ENCODE assay signal across 6 cellular contexts in the genomic region with DNA sequence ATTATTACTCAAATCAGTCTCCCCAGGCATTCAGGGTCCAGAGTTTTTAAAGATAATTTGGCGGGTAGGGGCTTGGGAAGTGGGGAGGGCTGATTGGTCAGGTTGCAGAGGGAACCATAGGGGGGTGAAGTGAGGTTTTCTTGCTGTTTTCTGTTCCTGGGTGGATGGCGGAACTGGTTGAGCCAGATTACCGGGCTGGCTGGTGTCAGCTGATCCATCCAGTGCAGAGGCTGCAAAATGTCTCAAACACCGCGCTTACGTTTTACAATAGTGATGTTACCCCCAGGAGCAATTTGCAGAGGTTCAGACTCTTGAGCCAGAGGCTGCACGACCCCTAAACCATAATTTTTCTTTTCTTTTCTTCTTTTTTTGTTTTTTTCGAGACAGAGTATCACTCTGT. TPM values are rescaled to one million over a fixed set of nuclear protein-coding genes. Genes with fewer than 3 reads are reported as not detected.
"Had no signal": no experiment of that assay in that cellular context is flagged by ENCODE, and none has a peak within 500 bp of the region (broad histone marks: within the 10 kb centered on the region; RNA-seq: fewer than 3 reads in every experiment).

No MANE protein-coding gene starts in this region.

RNA-seq across cellular contexts. Expression of a gene that starts 25.2 kb away (rescaled TPM):
- total RNA-seq: activated CD8-positive, alpha-beta T cell treated with anti-CD3 and anti-CD28 coated beads for 36 hours; activated naive CD8-positive, alpha-beta T cell treated with anti-CD3 and anti-CD28 coated beads for 36 hours; activated T-cell treated with anti-CD3 and anti-CD28 coated beads, Interleukin-2, amount 50 U/mL, for 72 hours; activated T-helper 2 cell treated with anti-CD3 and anti-CD28 coated beads, Interferon-gamma antibody, Interleukin-2, Interleukin-4, amounts not matched to agents 10 μg/mL and 5 μg/mL and 100 μg/mL, durations not matched to agents 14 hours and 24 hours and 36 hours; T-helper 1 cell treated with Interleukin-12 subunit alpha and Interleukin-12 subunit beta and Interleukin-4 antibody, amounts not matched to agents 30 ng/mL and 1 ng/mL, for 36 hours had no signal

RNA-seq across cellular contexts. Expression of a gene that starts 51.6 kb away (rescaled TPM):
- total RNA-seq: activated CD8-positive, alpha-beta T cell treated with anti-CD3 and anti-CD28 coated beads for 36 hours; activated naive CD8-positive, alpha-beta T cell treated with anti-CD3 and anti-CD28 coated beads for 36 hours; activated T-cell treated with anti-CD3 and anti-CD28 coated beads, Interleukin-2, amount 50 U/mL, for 72 hours; activated T-helper 2 cell treated with anti-CD3 and anti-CD28 coated beads, Interferon-gamma antibody, Interleukin-2, Interleukin-4, amounts not matched to agents 10 μg/mL and 5 μg/mL and 100 μg/mL, durations not matched to agents 14 hours and 24 hours and 36 hours; SJSA1 had no signal
